In the genomic region with DNA sequence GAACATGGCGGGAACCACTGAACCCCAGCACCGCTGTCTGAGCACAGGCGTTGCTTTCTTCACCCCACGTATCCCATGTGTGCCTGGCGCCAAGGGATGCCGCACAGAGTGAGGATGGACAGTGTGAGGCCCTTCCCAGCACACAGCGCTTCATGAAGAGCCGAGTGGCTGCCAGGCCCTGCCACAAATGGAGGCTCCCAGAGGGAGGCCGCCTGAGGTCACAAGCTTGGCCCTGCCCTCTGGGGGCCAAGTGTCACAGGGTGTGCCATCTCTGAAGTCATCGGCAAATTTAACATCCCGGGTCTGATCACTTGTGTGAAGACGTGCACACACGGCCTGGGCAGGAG, we compare ENCODE assay signal across 1 cellular context.
TF ChIP-seq lines count a peak whose summit lies in the region.

No MANE protein-coding gene starts in this region.

TF ChIP-seq in K562, 482 proteins besides CTCF, POLR2A, EP300 and RAD21:
- TF ChIP-seq RBFOX2 (IDR thresholded peaks at IDR 0.05; ENCODE audit: low read depth, low read length), result 0 out of 2 replicates have a peak, but pooled peaks have one; percentile 14
- TF ChIP-seq ZNF239 (CRISPR knock-in tag; IDR thresholded peaks at IDR 0.05), result no peak
